Comparison of ENCODE assay signal across 16 cellular contexts in the genomic region with DNA sequence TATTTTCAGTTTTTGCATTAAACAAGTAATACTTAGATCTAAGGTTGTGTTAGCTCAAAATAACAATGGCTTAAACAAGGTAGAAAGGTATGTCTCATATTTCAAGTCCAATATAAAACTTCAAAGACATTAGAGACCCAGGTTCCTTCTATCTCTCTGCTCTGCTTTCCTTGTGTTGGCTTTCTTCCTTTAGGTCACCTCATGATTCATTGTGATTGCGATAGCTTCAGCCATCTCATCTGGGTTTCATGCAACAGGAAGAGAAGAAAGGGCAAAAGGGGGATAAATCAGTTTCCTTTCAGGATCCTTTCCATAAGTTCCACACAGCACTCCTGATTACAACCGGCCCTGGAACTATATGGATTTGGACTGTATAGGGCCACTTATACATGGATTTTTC. TPM values are rescaled to one million over a fixed set of nuclear protein-coding genes. Genes with fewer than 3 reads are reported as not detected.
"Had no signal": no experiment of that assay in that cellular context is flagged by ENCODE, and none has a peak within 500 bp of the region (broad histone marks: within the 10 kb centered on the region; RNA-seq: fewer than 3 reads in every experiment).

No MANE protein-coding gene starts in this region.

- ATAC-seq: activated CD8-positive, alpha-beta T cell treated with anti-CD3 and anti-CD28 coated beads for 36 hours; activated T-cell treated with anti-CD3 and anti-CD28 coated beads, Interleukin-2, amount 50 U/mL, for 72 hours; foreskin keratinocyte; left lung; natural killer cell treated with Interleukin-12 subunit alpha and Interleukin-12 subunit beta and Interleukin-15 and Interleukin-18, amount 100 ng/mL, for 72 hours; right cardiac atrium; stimulated activated effector memory CD8-positive, alpha-beta T cell treated with anti-CD3 and anti-CD28 coated beads, Interleukin-12 subunit alpha, Interleukin-12 subunit beta, amount 100 ng/mL, for 72 hours had no signal

- DNase-seq: activated CD8-positive, alpha-beta memory T cell treated with anti-CD3 and anti-CD28 coated beads, Interleukin-2, amount 50 U/mL, for 4 hours; activated CD8-positive, alpha-beta T cell treated with anti-CD3 and anti-CD28 coated beads for 36 hours; activated gamma-delta T cell treated with Interleukin-2 at 50 U/mL for 16 hours; activated T-cell treated with anti-CD3 and anti-CD28 coated beads, Interleukin-2, amount 50 U/mL, for 72 hours; cortex of kidney; effector memory CD4-positive, alpha-beta T cell; foreskin keratinocyte; left lung; occipital lobe; right cardiac atrium; thyroid gland had no signal

RNA-seq across cellular contexts. Expression of a gene that starts 16.0 kb away (rescaled TPM):
- total RNA-seq: activated CD8-positive, alpha-beta T cell treated with anti-CD3 and anti-CD28 coated beads for 36 hours; epithelial cell of proximal tubule; foreskin keratinocyte; progenitor cell of endocrine pancreas; right cardiac atrium; vagina had no signal
